In genomic region chr4:7192252-7193039, GRCh38 we compare ENCODE assay signal across 8 cellular contexts. TPM values are rescaled to one million over a fixed set of nuclear protein-coding genes. Genes with fewer than 3 reads are reported as not detected.
DNase-seq lines count a peak whose midpoint lies in the region; ATAC-seq and TF ChIP-seq lines count a peak whose summit lies in the region.

SORCS2 (plus strand) TSS chr4:7192538.

- peaks cover 79% of the 10 kb centered on the region for H3K27me3 Mint-ChIP-seq in progenitor cell of endocrine pancreas

- no peaks in the 10 kb centered on the region for H3K36me3 Mint-ChIP-seq in progenitor cell of endocrine pancreas (ENCODE audit: insufficient read depth)

- H3K4me3 Mint-ChIP-seq in progenitor cell of endocrine pancreas (ENCODE audit: low read depth), result peak within 1 kb of the TSS; percentile 68

- no peak within 1 kb of the TSS for H3K27ac ChIP-seq in SJCRH30
- H3K27ac ChIP-seq in right atrium auricular region, result peak within 1 kb of the TSS in 1 of 2 donors; percentile 11

- H3K27me3 ChIP-seq in SJCRH30 (peaks cover 35% of the 10 kb centered on the region), right atrium auricular region (no peaks in the 10 kb centered on the region)

- ATAC-seq in HG02981 (IDR thresholded peaks at IDR 0.05; ENCODE audit: unreplicated experiment) (peak; percentile 73), HG03108 (IDR thresholded peaks at IDR 0.05; ENCODE audit: unreplicated experiment) (no peak)

- H3K4me1 Mint-ChIP-seq in progenitor cell of endocrine pancreas (ENCODE audit: low read depth), result peaks cover 6% of the 10 kb centered on the region

- H3K36me3 ChIP-seq in SJCRH30, result no peaks in the 10 kb centered on the region
- H3K36me3 ChIP-seq in right atrium auricular region, result no peaks in the 10 kb centered on the region

- DNase-seq in ELF-1 (ENCODE audit: low read depth, low spot score) (peak; percentile 58), SJCRH30 (peak; percentile 73 to 86), amniotic epithelial cell (ENCODE audit: low read depth) (peak; percentile 17), right atrium auricular region (ENCODE audit: low spot score) (no peak), progenitor cell of endocrine pancreas (ENCODE audit: low spot score, unreplicated experiment) (peak; percentile 59)
- no peak for DNase-seq in effector CD4-positive, alpha-beta T cell

- no peaks in the 10 kb centered on the region for H3K9me3 ChIP-seq in SJCRH30 (replicated peaks)
- no peaks in the 10 kb centered on the region for H3K9me3 ChIP-seq in right atrium auricular region

- H3K4me3 ChIP-seq in SJCRH30 (peak within 1 kb of the TSS; percentile 57), right atrium auricular region (peak within 1 kb of the TSS; percentile 32 to 51)

- H3K4me1 ChIP-seq in SJCRH30, result peaks cover 4% of the 10 kb centered on the region; the same call in 1 of the 2 replicates
- H3K4me1 ChIP-seq in right atrium auricular region, result peaks cover 0 to 18% of the 10 kb centered on the region in 2 donors

- H3K9me3 Mint-ChIP-seq in progenitor cell of endocrine pancreas (ENCODE audit: low read depth), result no peaks in the 10 kb centered on the region

- TF ChIP-seq CTCF in right atrium auricular region (IDR thresholded peaks at IDR 0.05) (peak; percentile 82 to 85), progenitor cell of endocrine pancreas (IDR thresholded peaks at IDR 0.05; ENCODE audit: unreplicated experiment) (peak; percentile 87)

- H3K27ac Mint-ChIP-seq in progenitor cell of endocrine pancreas, result no peak within 1 kb of the TSS

RNA-seq across cellular contexts. Expression of gene SORCS2, which starts in this region (rescaled TPM):
- total RNA-seq in SJCRH30 (2014; rRNA removed; shearing (Covaris generic)), result 1.1 and 1.4 TPM in 2 replicates
- total RNA-seq in right atrium auricular region (1 to 10 TPM; 1.5 to 1.7 TPM), progenitor cell of endocrine pancreas (2.2 and 2.9 TPM in 2 replicates)

Comparison
In these comparisons a context has a peak if more than half of its experiments do, and no peak if none do; other contexts are left out.
1. DNase-seq: peak in ELF-1 (single experiment), SJCRH30 (2 of 2), amniotic epithelial cell (single experiment) and progenitor cell of endocrine pancreas (single experiment); none in right atrium auricular region (single experiment) and effector CD4-positive, alpha-beta T cell (single experiment).